ENCODE assay signal across 8 cellular contexts in the genomic region with DNA sequence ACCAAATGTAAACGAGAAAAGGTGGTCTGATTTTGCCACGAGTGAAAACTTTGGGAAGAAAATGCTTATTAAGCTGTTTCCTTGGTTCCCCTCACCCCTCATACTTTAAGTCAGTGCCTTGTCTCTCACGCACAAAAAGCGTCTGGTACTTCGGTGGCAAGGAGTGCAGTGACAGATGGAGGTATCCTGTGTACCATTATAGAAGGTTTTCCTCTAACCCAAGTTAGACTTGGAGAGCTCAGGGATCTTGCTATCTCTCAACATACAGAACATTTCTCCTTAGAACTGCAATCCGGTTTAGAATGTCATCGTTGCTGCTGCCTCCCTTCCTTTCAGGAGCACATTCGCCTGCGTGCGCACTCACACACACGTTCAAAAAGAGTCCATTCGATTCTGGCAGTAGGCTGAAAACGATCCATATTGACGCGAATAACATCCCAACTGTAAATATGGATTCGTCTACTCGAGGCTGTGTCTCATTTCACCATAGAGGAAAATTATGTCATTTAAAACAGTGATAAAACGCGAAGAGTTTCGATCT. TPM values are rescaled to one million over a fixed set of nuclear protein-coding genes. Genes with fewer than 3 reads are reported as not detected.
DNase-seq lines count a peak whose midpoint lies in the region; ATAC-seq, FAIRE-seq and TF ChIP-seq lines count a peak whose summit lies in the region.

No MANE protein-coding gene starts in this region.

- no peak for TF ChIP-seq RAD21 in liver (IDR thresholded peaks at IDR 0.05)

- WGBS in liver, result 3% methylated on average over 20 of the region's 20 CpGs
- WGBS in transverse colon (ENCODE audit: low coverage in 1 of 2), 2 donors, result 0 to 1% methylated on average over 11 to 20 of the region's 20 CpGs

- DNase-seq in ACHN, result peak; percentile 52
- peak; percentile 10 for DNase-seq in GM19239 (ENCODE audit: insufficient read length, low spot score)
- DNase-seq in NCI-H774 (lab: John Stamatoyannopoulos, UW), result peak; percentile 85
- DNase-seq in transverse colon, result peak; percentile 39
- DNase-seq in stimulated activated CD4-positive, alpha-beta T cell treated with anti-CD3 and anti-CD28 coated beads, Interleukin-2, amount 100 ng/mL, for 24 hours, result no peak

- in situ Hi-C loops in ACHN (cut with HindIII; ENCODE audit: low pct_ligation_motif_present, low pct_unique_long_range_greater_than_20kb, low sequenced_read_pairs) (no loop called here), transverse colon (cut with MboI; ENCODE audit: low pct_ligation_motif_present in 1 of 4, low pct_unique_long_range_greater_than_20kb in 1 of 4, low sequenced_read_pairs in 3 of 4) (loop anchor here in 3 of 4 donors (25.0 kb wide), 3 partner anchors 219 to 544 kb away; no protein-coding TSS in a partner anchor)

- no peak for ATAC-seq in HG02852 (IDR thresholded peaks at IDR 0.05; ENCODE audit: unreplicated experiment)

- H3K4me3 ChIP-seq in liver (ENCODE audit: low read depth in 1 of 3, low read length in 3 of 3) (peak overlapping the region in 2 of 3 donors; percentile 51 to 61), transverse colon (peak overlapping the region; percentile 37 to 75 (median 74))

- no peaks in the 10 kb centered on the region for H3K36me3 ChIP-seq in liver (ENCODE audit: control insufficient read depth in 4 of 4, insufficient read depth in 3 of 4, low read depth in 1 of 4, low read length in 3 of 4)
- H3K36me3 ChIP-seq in transverse colon, result no peaks in the 10 kb centered on the region

- intact Hi-C loops in transverse colon (cut with DNase I; ENCODE audit: low total_unique reads), result loop anchor here (5.0 to 10.0 kb wide), 4 partner anchors 294 to 551 kb away; no protein-coding TSS in a partner anchor

- TF ChIP-seq CTCF in liver (IDR thresholded peaks at IDR 0.05; ENCODE audit: low read depth, low read length, missing input control) (no peak), transverse colon (IDR thresholded peaks at IDR 0.05) (no peak)

- FAIRE-seq in GM19239 (lab: Jason Lieb, UNC), result peak; percentile 78

- H3K9me3 ChIP-seq in liver (ENCODE audit: control insufficient read depth in 4 of 4, low read length in 3 of 4), result no peaks in the 10 kb centered on the region
- no peaks in the 10 kb centered on the region for H3K9me3 ChIP-seq in transverse colon

- peak overlapping the region; percentile 94 for H3K27ac ChIP-seq in cingulate gyrus (ENCODE audit: low read depth, low read length)
- peak overlapping the region; percentile 78 to 81 for H3K27ac ChIP-seq in liver (ENCODE audit: low read depth in 1 of 2, low read length in 2 of 2)
- H3K27ac ChIP-seq in transverse colon, result peak overlapping the region; percentile 91 to 98 (median 96)

- peak overlapping the region; percentile 60 to 72 for H3K9ac ChIP-seq in liver (ENCODE audit: low read depth in 1 of 2, low read length in 2 of 2)

- H3K4me1 ChIP-seq in liver (ENCODE audit: control insufficient read depth in 4 of 4, insufficient read depth in 4 of 4, low read length in 3 of 4), result peaks cover 12 to 40% (median 28%) of the 10 kb centered on the region in 4 donors
- peaks cover 0 to 21% (median 10%) of the 10 kb centered on the region in 4 donors for H3K4me1 ChIP-seq in transverse colon

- TF ChIP-seq EP300 in transverse colon (IDR thresholded peaks at IDR 0.05; ENCODE audit: low read depth), result no peak

- TF ChIP-seq POLR2A in transverse colon (IDR thresholded peaks at IDR 0.05), result peak; percentile 49

- H3K27me3 ChIP-seq in liver (ENCODE audit: control insufficient read depth in 4 of 4, insufficient read depth in 4 of 4, low read length in 3 of 4) (peaks cover 0 to 3% (median 0%) of the 10 kb centered on the region in 4 donors), transverse colon (no peaks in the 10 kb centered on the region)

TF ChIP-seq in liver, 16 proteins besides CTCF, POLR2A, EP300 and RAD21:
- peak; percentile 7 for TF ChIP-seq YY1 (IDR thresholded peaks at IDR 0.05)
- TF ChIP-seq, protein P1, sequence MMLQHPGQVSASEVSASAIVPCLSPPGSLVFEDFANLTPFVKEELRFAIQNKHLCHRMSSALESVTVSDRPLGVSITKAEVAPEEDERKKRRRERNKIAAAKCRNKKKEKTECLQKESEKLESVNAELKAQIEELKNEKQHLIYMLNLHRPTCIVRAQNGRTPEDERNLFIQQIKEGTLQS (IDR thresholded peaks at IDR 0.05), result no peak

RNA-seq across cellular contexts. Expression of a gene that starts 1.1 kb away (rescaled TPM):
- total RNA-seq in liver, result 10 to 100 TPM in 1 of 2 donors, 1 to 10 TPM in 1; 3.6 to 31.6 TPM
- 1 to 10 TPM; 5.1 to 6.6 TPM for polyA plus RNA-seq in liver
- total RNA-seq in transverse colon, result 100 to 1,000 TPM in 2 of 4 donors, 10 to 100 TPM in 2; 64.2 to 118 (median 90.5) TPM

Comparison
In these comparisons a context has a peak if more than half of its experiments do, and no peak if none do; other contexts are left out.
1. DNase-seq: peak in ACHN (single experiment), GM19239 (single experiment), NCI-H774 (single experiment) and transverse colon (single experiment); none in stimulated activated CD4-positive, alpha-beta T cell treated with anti-CD3 and anti-CD28 coated beads, Interleukin-2, amount 100 ng/mL, for 24 hours (0 of 2).
2. Peak in every context shown above with its lines, with median percentiles within 50 percentile points of each other: H3K27ac ChIP-seq.